Comparison of ENCODE assay signal across 11 cellular contexts in genomic region chr3:56790016-56790950, GRCh38. TPM values are rescaled to one million over a fixed set of nuclear protein-coding genes. Genes with fewer than 3 reads are reported as not detected.
DNase-seq lines count a peak whose midpoint lies in the region; ATAC-seq and TF ChIP-seq lines count a peak whose summit lies in the region.
"Had no signal": no experiment of that assay in that cellular context is flagged by ENCODE, and none has a peak within 500 bp of the region (broad histone marks: within the 10 kb centered on the region; RNA-seq: fewer than 3 reads in every experiment).

No MANE protein-coding gene starts in this region.

- intact Hi-C loops in CD8-positive, alpha-beta T cell (cut with DNase I, micrococcal nuclease), result loop anchor here (1.0 to 10.0 kb wide), 3 partner anchors 9 to 805 kb away; partner anchors contain the start of gene ARF4 (in 1 of the 2)
- intact Hi-C loops in thyroid gland (cut with DNase I), result no loop called here

- H3K4me1 ChIP-seq in CD8-positive, alpha-beta T cell (ENCODE audit: insufficient read depth, low read length), result peaks cover 93% of the 10 kb centered on the region
- H3K4me1 ChIP-seq in thyroid gland, result peaks cover 17 to 29% of the 10 kb centered on the region in 2 donors

- CTCF ChIA-PET in CD8-positive, alpha-beta T cell (lab: Charles Lee), result interaction anchor here (1.0 to 4.3 kb wide), 4 partner anchors 8 to 88 kb away, joined by 3 to 76 read pairs (median 6); partner anchors contain the start of gene ARHGEF3

- H3K9me3 ChIP-seq in CD8-positive, alpha-beta T cell (ENCODE audit: low read length), result no peaks in the 10 kb centered on the region
- no peaks in the 10 kb centered on the region for H3K9me3 ChIP-seq in thyroid gland

- POLR2A ChIA-PET in CD8-positive, alpha-beta T cell (lab: Charles Lee), result interaction anchor here (1.1 to 12.9 kb wide), 8 partner anchors 9 to 108 kb away, joined by 3 to 182 read pairs (median 6); partner anchors contain the start of genes ARHGEF3 and TASOR

- peak overlapping the region; percentile 46 for H3K27ac ChIP-seq in CD8-positive, alpha-beta T cell (ENCODE audit: low read depth, low read length)
- H3K27ac ChIP-seq in thyroid gland, result peak overlapping the region in 1 of 3 donors; percentile 11

- DNase-seq in CD8-positive, alpha-beta T cell, result peak in 4 of 7 experiments; percentile 36 to 65 (median 44)
- peak; percentile 71 for DNase-seq in MV-4-11 (lab: John Stamatoyannopoulos, UW)
- DNase-seq in activated naive CD8-positive, alpha-beta T cell treated with anti-CD3 and anti-CD28 coated beads, Interleukin-2, amount 50 U/mL, for 24 hours, result no peak
- DNase-seq in nephron progenitor cell, result no peak
- DNase-seq in thyroid gland, result no peak
- DNase-seq in T1000 (lab: John Stamatoyannopoulos, UW), result no peak
- DNase-seq: hippocampal formation, NCI-H1105 treated with DMSO at 0.1 percent for 48 hours had no signal

- peaks cover 90% of the 10 kb centered on the region for H3K4me1 Mint-ChIP-seq in CD8-positive, alpha-beta T cell (ENCODE audit: low read depth)
- H3K4me1 Mint-ChIP-seq in activated naive CD8-positive, alpha-beta T cell treated with anti-CD3 and anti-CD28 coated beads, Interleukin-2, amount 50 U/mL, for 24 hours, result peaks cover 95% of the 10 kb centered on the region
- peaks cover 17% of the 10 kb centered on the region for H3K4me1 Mint-ChIP-seq in nephron progenitor cell

- 80 to 90% methylated on average over 7 of the region's 7 CpGs for WGBS in thyroid gland, 2 donors

- TF ChIP-seq POLR2A in thyroid gland (IDR thresholded peaks at IDR 0.05), result no peak

- no peak for TF ChIP-seq CTCF in CD8-positive, alpha-beta T cell (IDR thresholded peaks at IDR 0.05)
- TF ChIP-seq CTCF in nephron progenitor cell (IDR thresholded peaks at IDR 0.05) (no peak), thyroid gland (IDR thresholded peaks at IDR 0.05) (no peak)

- peaks cover 28% of the 10 kb centered on the region for H3K36me3 Mint-ChIP-seq in CD8-positive, alpha-beta T cell
- peaks cover 32% of the 10 kb centered on the region for H3K36me3 Mint-ChIP-seq in activated naive CD8-positive, alpha-beta T cell treated with anti-CD3 and anti-CD28 coated beads, Interleukin-2, amount 50 U/mL, for 24 hours (ENCODE audit: low read depth)
- H3K36me3 Mint-ChIP-seq in nephron progenitor cell (ENCODE audit: low read depth), result peaks cover 5% of the 10 kb centered on the region

- H3K27me3 ChIP-seq in CD8-positive, alpha-beta T cell (ENCODE audit: insufficient read depth, low read length), result no peaks in the 10 kb centered on the region
- H3K27me3 ChIP-seq in thyroid gland, result no peaks in the 10 kb centered on the region

- peak; percentile 57 for ATAC-seq in CD8-positive, alpha-beta T cell
- ATAC-seq in activated naive CD8-positive, alpha-beta T cell treated with anti-CD3 and anti-CD28 coated beads, Interleukin-2, amount 50 U/mL, for 24 hours, result peak; percentile 77
- ATAC-seq in GM18498 (IDR thresholded peaks at IDR 0.05; ENCODE audit: unreplicated experiment) (no peak), HG02623 (IDR thresholded peaks at IDR 0.05; ENCODE audit: unreplicated experiment) (no peak)

- peak overlapping the region; percentile 19 for H3K4me3 ChIP-seq in CD8-positive, alpha-beta T cell (ENCODE audit: low read depth, low read length)
- no peak overlapping the region for H3K4me3 ChIP-seq in thyroid gland (replicated peaks in 1 of 3)
- H3K4me3 ChIP-seq: coronary artery had no signal

- no peaks in the 10 kb centered on the region for H3K27me3 Mint-ChIP-seq in CD8-positive, alpha-beta T cell (ENCODE audit: low read depth)
- H3K27me3 Mint-ChIP-seq in activated naive CD8-positive, alpha-beta T cell treated with anti-CD3 and anti-CD28 coated beads, Interleukin-2, amount 50 U/mL, for 24 hours, result no peaks in the 10 kb centered on the region
- peaks cover 10% of the 10 kb centered on the region for H3K27me3 Mint-ChIP-seq in nephron progenitor cell (ENCODE audit: low read depth, poor library complexity)

- no peaks in the 10 kb centered on the region for H3K9me3 Mint-ChIP-seq in CD8-positive, alpha-beta T cell
- H3K9me3 Mint-ChIP-seq in activated naive CD8-positive, alpha-beta T cell treated with anti-CD3 and anti-CD28 coated beads, Interleukin-2, amount 50 U/mL, for 24 hours, result peaks cover 4% of the 10 kb centered on the region
- peaks cover 4% of the 10 kb centered on the region for H3K9me3 Mint-ChIP-seq in nephron progenitor cell

- no peaks in the 10 kb centered on the region for H3K36me3 ChIP-seq in CD8-positive, alpha-beta T cell (ENCODE audit: insufficient read depth, low read length)
- H3K36me3 ChIP-seq in thyroid gland, result no peaks in the 10 kb centered on the region

- peak overlapping the region; percentile 58 for H3K4me3 Mint-ChIP-seq in CD8-positive, alpha-beta T cell
- H3K4me3 Mint-ChIP-seq in activated naive CD8-positive, alpha-beta T cell treated with anti-CD3 and anti-CD28 coated beads, Interleukin-2, amount 50 U/mL, for 24 hours, result peak overlapping the region; percentile 56
- no peak overlapping the region for H3K4me3 Mint-ChIP-seq in nephron progenitor cell

- peak overlapping the region; percentile 88 for H3K27ac Mint-ChIP-seq in CD8-positive, alpha-beta T cell
- H3K27ac Mint-ChIP-seq in activated naive CD8-positive, alpha-beta T cell treated with anti-CD3 and anti-CD28 coated beads, Interleukin-2, amount 50 U/mL, for 24 hours, result peak overlapping the region; percentile 92
- peak overlapping the region; percentile 19 for H3K27ac Mint-ChIP-seq in nephron progenitor cell

RNA-seq across cellular contexts. Expression of gene ARHGEF3, which starts 11.5 kb away (rescaled TPM):
- 10 to 100 TPM; 38.8 to 39.9 TPM for total RNA-seq in CD8-positive, alpha-beta T cell
- 10 to 100 TPM; 15.7 to 20.8 (median 18.8) TPM for total RNA-seq in thyroid gland

Comparison
In these comparisons a context has a peak if more than half of its experiments do, and no peak if none do; other contexts are left out.
1. ATAC-seq: peak in CD8-positive, alpha-beta T cell (single experiment) and activated naive CD8-positive, alpha-beta T cell treated with anti-CD3 and anti-CD28 coated beads, Interleukin-2, amount 50 U/mL, for 24 hours (single experiment); none in GM18498 (single experiment) and HG02623 (single experiment).
2. DNase-seq: peak in CD8-positive, alpha-beta T cell (4 of 7) and MV-4-11 (single experiment); none in activated naive CD8-positive, alpha-beta T cell treated with anti-CD3 and anti-CD28 coated beads, Interleukin-2, amount 50 U/mL, for 24 hours (single experiment), nephron progenitor cell (single experiment), thyroid gland (0 of 2) and T1000 (single experiment).
3. H3K27ac Mint-ChIP-seq: peak in every context shown above with its lines; median percentile 92 in activated naive CD8-positive, alpha-beta T cell treated with anti-CD3 and anti-CD28 coated beads, Interleukin-2, amount 50 U/mL, for 24 hours; 88 in CD8-positive, alpha-beta T cell; 19 in nephron progenitor cell.